Comparison of ENCODE assay signal across 28 cellular contexts in the genomic region with DNA sequence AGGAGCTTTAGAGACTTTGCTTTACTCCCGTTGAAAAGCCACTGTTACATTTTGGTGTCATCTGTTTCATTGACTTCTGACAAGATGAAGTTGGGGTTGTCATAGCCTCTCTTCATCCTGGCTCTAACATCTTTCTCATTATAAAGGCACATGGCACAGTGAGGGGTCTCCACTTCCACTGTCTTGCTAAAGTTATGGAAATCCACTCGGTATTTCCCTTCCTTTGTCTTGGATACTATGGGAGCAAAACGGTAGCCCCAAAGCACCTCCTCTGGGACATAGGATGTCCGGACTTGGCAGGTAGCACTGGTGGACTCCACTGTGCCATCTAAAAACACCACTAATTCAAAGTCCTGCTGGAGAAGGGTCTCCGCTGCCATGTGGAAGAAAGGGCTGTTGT. TPM values are rescaled to one million over a fixed set of nuclear protein-coding genes. Genes with fewer than 3 reads are reported as not detected.
"Had no signal": no experiment of that assay in that cellular context is flagged by ENCODE, and none has a peak within 500 bp of the region (broad histone marks: within the 10 kb centered on the region; RNA-seq: fewer than 3 reads in every experiment).

No MANE protein-coding gene starts in this region.

- H3K4me3 Mint-ChIP-seq: natural killer cell treated with Interleukin-12 subunit alpha and Interleukin-12 subunit beta and Interleukin-15 and Interleukin-18, amount 100 ng/mL, for 72 hours; stimulated activated memory B cell treated with anti-CD40 and anti-IgM and Interleukin-4, amounts not matched to agents 10 μg/mL and 1 μg/mL and 100 μg/mL, for 72 hours had no signal

- H2AFZ ChIP-seq: hepatocyte had no signal

- ATAC-seq: heart right ventricle; left cardiac atrium; left lobe of liver; lower lobe of right lung; natural killer cell treated with Interleukin-12 subunit alpha and Interleukin-12 subunit beta and Interleukin-15 and Interleukin-18, amount 100 ng/mL, for 72 hours; right lobe of liver; stimulated activated memory B cell treated with anti-CD40 and anti-IgM and Interleukin-4, amounts not matched to agents 10 μg/mL and 1 μg/mL and 100 μg/mL, for 72 hours; stimulated activated naive CD8-positive, alpha-beta T cell treated with anti-CD3 and anti-CD28 coated beads, Interleukin-15, Interleukin-2, amounts not matched to agents 100 U/mL and 50 U/mL, for 24 hours; upper lobe of right lung had no signal

- H3K9me3 Mint-ChIP-seq: natural killer cell treated with Interleukin-12 subunit alpha and Interleukin-12 subunit beta and Interleukin-15 and Interleukin-18, amount 100 ng/mL, for 72 hours had no signal

- H3K27ac Mint-ChIP-seq: natural killer cell treated with Interleukin-12 subunit alpha and Interleukin-12 subunit beta and Interleukin-15 and Interleukin-18, amount 100 ng/mL, for 72 hours; progenitor cell of endocrine pancreas; stimulated activated memory B cell treated with anti-CD40 and anti-IgM and Interleukin-4, amounts not matched to agents 10 μg/mL and 1 μg/mL and 100 μg/mL, for 72 hours had no signal

- H3K9me3 ChIP-seq: heart right ventricle, lower lobe of right lung, ovary, right atrium auricular region, right lobe of liver, stomach, thoracic aorta, tibial artery, upper lobe of right lung had no signal

- H3K27ac ChIP-seq: heart right ventricle, hepatocyte, lower lobe of right lung, ovary, right atrium auricular region, right lobe of liver, stomach, thoracic aorta, tibial artery, upper lobe of right lung had no signal

- H3K4me2 ChIP-seq: hepatocyte, smooth muscle cell had no signal

- H3K79me2 ChIP-seq: hepatocyte had no signal

- H3K36me3 ChIP-seq: heart right ventricle, lower lobe of right lung, ovary, right atrium auricular region, right lobe of liver, stomach, thoracic aorta, tibial artery, upper lobe of right lung had no signal

- H3K4me3 ChIP-seq: heart right ventricle, hepatocyte, lower lobe of right lung, ovary, right atrium auricular region, right lobe of liver, smooth muscle cell, stomach, thoracic aorta, tibial artery, upper lobe of right lung had no signal

- DNase-seq: heart right ventricle; kidney glomerular epithelial cell; left cardiac atrium; lower lobe of right lung; mammary epithelial cell; mesenchymal stem cell; naive B cell; ovary; right lobe of liver; stimulated activated CD4-positive, alpha-beta T cell treated with anti-CD3 and anti-CD28 coated beads, Interleukin-1b, Interleukin-23, amount 100 ng/mL, for 48 hours; stimulated activated CD4-positive, alpha-beta T cell treated with anti-CD3 and anti-CD28 coated beads, Interleukin-2, amount 100 ng/mL, for 48 hours; stimulated activated CD4-positive, alpha-beta T cell treated with anti-CD3 and anti-CD28 coated beads, Interleukin-4, amount 100 ng/mL, for 4 hours; stimulated activated CD8-positive, alpha-beta memory T cell treated with anti-CD3 and anti-CD28 coated beads, Interleukin-4, amount 100 ng/mL, for 48 hours; stimulated activated naive CD8-positive, alpha-beta T cell treated with anti-CD3 and anti-CD28 coated beads, Interleukin-15, Interleukin-2, amounts not matched to agents 100 U/mL and 50 U/mL, for 24 hours; stomach; tibial artery; trophoblast cell; upper lobe of right lung had no signal

- H3K27me3 ChIP-seq: heart right ventricle, hepatocyte, ovary, right atrium auricular region, right lobe of liver, stomach, upper lobe of right lung had no signal

- H3K27me3 Mint-ChIP-seq: naive B cell; natural killer cell treated with Interleukin-12 subunit alpha and Interleukin-12 subunit beta and Interleukin-15 and Interleukin-18, amount 100 ng/mL, for 72 hours; stimulated activated memory B cell treated with anti-CD40 and anti-IgM and Interleukin-4, amounts not matched to agents 10 μg/mL and 1 μg/mL and 100 μg/mL, for 72 hours had no signal

- H3K4me1 ChIP-seq: right lobe of liver had no signal

- H3K36me3 Mint-ChIP-seq: natural killer cell treated with Interleukin-12 subunit alpha and Interleukin-12 subunit beta and Interleukin-15 and Interleukin-18, amount 100 ng/mL, for 72 hours had no signal

RNA-seq across cellular contexts. Expression of gene KCNJ1, which starts 28.0 kb away (rescaled TPM):
- total RNA-seq: hepatocyte; left cardiac atrium; left lobe of liver; mammary epithelial cell; natural killer cell treated with Interleukin-12 subunit alpha and Interleukin-12 subunit beta and Interleukin-15 and Interleukin-18, amount 100 ng/mL, for 72 hours; progenitor cell of endocrine pancreas; pulmonary artery endothelial cell; right atrium auricular region; right lobe of liver; skeletal muscle tissue; stomach had no signal
- polyA plus RNA-seq: hepatocyte, ovary, smooth muscle cell had no signal

RNA-seq across cellular contexts. Expression of gene KCNJ5, which starts 52.1 kb away (rescaled TPM):
- total RNA-seq: natural killer cell treated with Interleukin-12 subunit alpha and Interleukin-12 subunit beta and Interleukin-15 and Interleukin-18, amount 100 ng/mL, for 72 hours; pulmonary artery endothelial cell; smooth muscle cell had no signal
